Comparison of ENCODE assay signal across 8 cellular contexts in the genomic region with DNA sequence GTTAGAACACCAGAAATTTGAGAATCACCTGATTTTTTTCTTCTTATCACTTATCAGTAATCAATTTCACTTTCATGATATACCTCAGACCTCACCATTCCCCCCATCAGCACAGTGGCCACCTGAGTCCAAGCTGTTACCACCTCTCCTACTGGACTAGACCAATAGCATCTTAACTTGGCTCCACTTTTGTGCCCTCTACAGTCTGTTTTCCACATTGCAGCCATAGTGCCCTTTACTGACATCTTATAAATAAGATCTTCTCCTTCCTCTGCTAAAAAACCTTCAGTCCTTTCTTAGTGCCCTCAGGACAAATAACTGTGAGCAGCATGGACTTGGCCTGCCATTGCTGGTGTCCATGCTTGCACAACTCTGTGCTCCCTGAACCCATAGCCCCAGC.
DNase-seq lines count a peak whose midpoint lies in the region; ATAC-seq and TF ChIP-seq lines count a peak whose summit lies in the region.

No MANE protein-coding gene starts in this region.

- peak; percentile 59 for ATAC-seq in GM19463 (IDR thresholded peaks at IDR 0.05; ENCODE audit: unreplicated experiment)
- ATAC-seq in HG03342 (IDR thresholded peaks at IDR 0.05; ENCODE audit: unreplicated experiment), result peak; percentile 89
- peak; percentile 37 for ATAC-seq in foreskin keratinocyte

- H3K27ac ChIP-seq in SJCRH30 (no peak overlapping the region), foreskin keratinocyte (no peak overlapping the region)

- H3K27me3 ChIP-seq in SJCRH30, result no peaks in the 10 kb centered on the region
- H3K27me3 ChIP-seq in foreskin keratinocyte, result no peaks in the 10 kb centered on the region

- H3K36me3 ChIP-seq in SJCRH30, result no peaks in the 10 kb centered on the region

- TF ChIP-seq CTCF in foreskin keratinocyte (conservative IDR thresholded peaks at IDR 0.05), result peak; percentile 52

- no peak overlapping the region for H3K4me3 ChIP-seq in SJCRH30

- H3K9me3 ChIP-seq in SJCRH30 (replicated peaks), result no peaks in the 10 kb centered on the region

- H3K4me1 ChIP-seq in SJCRH30, result peaks cover 6% of the 10 kb centered on the region; the same call in 1 of the 2 replicates
- H3K4me1 ChIP-seq in foreskin keratinocyte, result peaks cover 5% of the 10 kb centered on the region

- DNase-seq in NCI-H2171 treated with DMSO at 0.1 percent for 48 hours (lab: John Stamatoyannopoulos, UW) (peak; percentile 4), NCI-H2171 (lab: John Stamatoyannopoulos, UW) (no peak), SJCRH30 (peak; percentile 8 to 53), foreskin keratinocyte (no peak), NCI-H128 (lab: John Stamatoyannopoulos, UW; ENCODE audit: unreplicated experiment) (no peak), CD1c-positive myeloid dendritic cell (ENCODE audit: extremely low spot score) (no peak)

Comparison
In these comparisons a context has a peak if more than half of its experiments do, and no peak if none do; other contexts are left out.
1. DNase-seq: peak in NCI-H2171 treated with DMSO at 0.1 percent for 48 hours (single experiment) and SJCRH30 (2 of 2); none in NCI-H2171 (single experiment), foreskin keratinocyte (0 of 2), NCI-H128 (single experiment) and CD1c-positive myeloid dendritic cell (single experiment).
2. ATAC-seq: peak in every context shown above with its lines; median percentile 89 in HG03342; 59 in GM19463; 37 in foreskin keratinocyte.